ENCODE assay signal across 30 cellular contexts in genomic region chr3:172253200-172253599, GRCh38.
"Had no signal": no experiment of that assay in that cellular context is flagged by ENCODE, and none has a peak within 500 bp of the region (broad histone marks: within the 10 kb centered on the region; RNA-seq: fewer than 3 reads in every experiment).

No MANE protein-coding gene starts in this region.

- H3K4me1 Mint-ChIP-seq: stimulated activated memory B cell treated with anti-CD40 and anti-IgM and Interleukin-4, amounts not matched to agents 10 μg/mL and 1 μg/mL and 100 μg/mL, for 72 hours; stimulated activated naive CD8-positive, alpha-beta T cell treated with anti-CD3 and anti-CD28 coated beads, Interleukin-15, amount 100 ng/mL, for 72 hours; T-helper 17 cell had no signal

- H3K9me3 Mint-ChIP-seq: activated naive CD4-positive, alpha-beta T cell treated with anti-CD3 and anti-CD28 coated beads, Interleukin-2, amount 50 U/mL, for 72 hours; activated T-cell treated with anti-CD3 and anti-CD28 coated beads, Interleukin-2, amount 50 U/mL, for 72 hours; naive thymus-derived CD4-positive, alpha-beta T cell; stimulated activated memory B cell treated with anti-CD40 and anti-IgM and Interleukin-4, amounts not matched to agents 10 μg/mL and 1 μg/mL and 100 μg/mL, for 72 hours; stimulated activated naive CD8-positive, alpha-beta T cell treated with anti-CD3 and anti-CD28 coated beads, Interleukin-15, amount 100 ng/mL, for 72 hours had no signal

- H3K27me3 Mint-ChIP-seq: activated CD8-positive, alpha-beta memory T cell treated with anti-CD3 and anti-CD28 coated beads, Interleukin-2, amount 10 ng/mL, durations not matched to agents 7 days and 5 days; naive thymus-derived CD4-positive, alpha-beta T cell; progenitor cell of endocrine pancreas; stimulated activated memory B cell treated with anti-CD40 and anti-IgM and Interleukin-4, amounts not matched to agents 10 μg/mL and 1 μg/mL and 100 μg/mL, for 72 hours; stimulated activated naive CD8-positive, alpha-beta T cell treated with anti-CD3 and anti-CD28 coated beads, Interleukin-15, amount 100 ng/mL, for 72 hours; T-helper 17 cell had no signal

- H2AFZ ChIP-seq: hepatocyte had no signal

- H3K36me3 ChIP-seq: colonic mucosa, ovary had no signal

- H3K27ac Mint-ChIP-seq: activated CD8-positive, alpha-beta memory T cell treated with anti-CD3 and anti-CD28 coated beads, Interleukin-2, amount 10 ng/mL, durations not matched to agents 7 days and 5 days; activated CD8-positive, alpha-beta T cell treated with anti-CD3 and anti-CD28 coated beads, Interleukin-2, amount 10 ng/mL, durations not matched to agents 7 days and 5 days; activated naive CD4-positive, alpha-beta T cell treated with anti-CD3 and anti-CD28 coated beads, Interleukin-2, amount 50 U/mL, for 72 hours; activated T-cell treated with anti-CD3 and anti-CD28 coated beads, Interleukin-2, amount 50 U/mL, for 72 hours; naive thymus-derived CD4-positive, alpha-beta T cell; stimulated activated memory B cell treated with anti-CD40 and anti-IgM and Interleukin-4, amounts not matched to agents 10 μg/mL and 1 μg/mL and 100 μg/mL, for 72 hours; T-helper 17 cell had no signal

- H3K4me3 ChIP-seq: colonic mucosa, dorsolateral prefrontal cortex, gastroesophageal sphincter, hepatocyte, ovary, sigmoid colon, upper lobe of left lung, vagina had no signal

- H3K4me2 ChIP-seq: hepatocyte had no signal

- H3K27ac ChIP-seq: colonic mucosa, dorsolateral prefrontal cortex, gastroesophageal sphincter, hepatocyte, ovary, upper lobe of left lung, vagina had no signal

- DNase-seq: activated CD4-positive, alpha-beta T cell treated with anti-CD3 and anti-CD28 coated beads for 1 hour; activated CD8-positive, alpha-beta memory T cell treated with anti-CD3 and anti-CD28 coated beads, Interleukin-2, amount 10 ng/mL, durations not matched to agents 7 days and 5 days; activated CD8-positive, alpha-beta T cell treated with anti-CD3 and anti-CD28 coated beads, Interleukin-2, amount 10 ng/mL, durations not matched to agents 7 days and 5 days; activated naive CD4-positive, alpha-beta T cell; activated T-cell treated with anti-CD3 and anti-CD28 coated beads for 4 hours; activated T-cell treated with anti-CD3 and anti-CD28 coated beads, Interleukin-2, amount 50 U/mL, for 72 hours; colonic mucosa; dorsolateral prefrontal cortex; effector memory CD4-positive, alpha-beta T cell; left cardiac atrium; mammary epithelial cell; midbrain; naive thymus-derived CD4-positive, alpha-beta T cell; ovary; sigmoid colon; small intestine; stimulated activated CD4-positive, alpha-beta T cell treated with anti-CD3 and anti-CD28 coated beads, Interleukin-1b, Interleukin-23, amount 100 ng/mL, for 48 hours; stimulated activated CD4-positive, alpha-beta T cell treated with anti-CD3 and anti-CD28 coated beads, Interleukin-4, amount 100 ng/mL, for 4 hours; stimulated activated CD8-positive, alpha-beta memory T cell treated with anti-CD3 and anti-CD28 coated beads, Interleukin-4, amount 100 ng/mL, for 48 hours; stimulated activated naive CD8-positive, alpha-beta T cell treated with anti-CD3 and anti-CD28 coated beads, Interleukin-15, amount 100 ng/mL, for 72 hours; substantia nigra; T-helper 17 cell; T1000; upper lobe of left lung had no signal

- H3K4me3 Mint-ChIP-seq: activated CD8-positive, alpha-beta memory T cell treated with anti-CD3 and anti-CD28 coated beads, Interleukin-2, amount 10 ng/mL, durations not matched to agents 7 days and 5 days; activated CD8-positive, alpha-beta T cell treated with anti-CD3 and anti-CD28 coated beads, Interleukin-2, amount 10 ng/mL, durations not matched to agents 7 days and 5 days; activated T-cell treated with anti-CD3 and anti-CD28 coated beads, Interleukin-2, amount 50 U/mL, for 72 hours; naive thymus-derived CD4-positive, alpha-beta T cell; stimulated activated memory B cell treated with anti-CD40 and anti-IgM and Interleukin-4, amounts not matched to agents 10 μg/mL and 1 μg/mL and 100 μg/mL, for 72 hours; stimulated activated naive CD8-positive, alpha-beta T cell treated with anti-CD3 and anti-CD28 coated beads, Interleukin-15, amount 100 ng/mL, for 72 hours; T-helper 17 cell had no signal

- H3K4me1 ChIP-seq: colonic mucosa had no signal

- H3K27me3 ChIP-seq: colonic mucosa, dorsolateral prefrontal cortex, gastroesophageal sphincter, hepatocyte, ovary, sigmoid colon, upper lobe of left lung, vagina had no signal

- H3K9me3 ChIP-seq: colonic mucosa, gastroesophageal sphincter, ovary, sigmoid colon, upper lobe of left lung, vagina had no signal
